In the genomic region with DNA sequence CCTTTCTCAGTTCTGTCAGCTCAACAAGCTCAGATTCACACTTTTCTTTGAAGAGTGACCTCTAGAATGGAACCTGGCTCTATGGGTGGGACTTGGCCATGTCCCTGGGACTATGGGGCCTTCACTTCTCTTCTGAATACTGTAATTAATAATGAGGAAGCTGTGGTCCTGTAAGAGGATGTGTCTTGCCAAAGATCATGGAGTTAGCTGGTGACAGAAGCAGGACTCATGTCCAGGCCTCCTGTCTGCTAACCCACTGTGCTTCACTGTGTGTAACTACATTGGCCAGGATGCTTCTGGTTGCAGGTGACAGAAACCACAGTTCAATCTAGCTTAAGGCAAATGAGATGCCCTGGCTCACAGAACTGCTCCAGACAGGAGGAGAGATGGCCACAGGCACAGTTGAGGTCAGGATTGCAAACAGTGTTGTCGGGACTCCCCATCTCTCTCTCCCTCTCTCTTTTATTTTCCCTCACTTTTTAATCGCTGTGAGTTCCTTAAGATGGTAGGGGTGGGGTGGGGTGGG, we compare ENCODE assay signal across 15 cellular contexts. TPM values are rescaled to one million over a fixed set of nuclear protein-coding genes. Genes with fewer than 3 reads are reported as not detected.
DNase-seq lines count a peak whose midpoint lies in the region; ATAC-seq and TF ChIP-seq lines count a peak whose summit lies in the region.
"Had no signal": no experiment of that assay in that cellular context is flagged by ENCODE, and none has a peak within 500 bp of the region (broad histone marks: within the 10 kb centered on the region; RNA-seq: fewer than 3 reads in every experiment).

No MANE protein-coding gene starts in this region.

- H3K36me3 Mint-ChIP-seq in activated CD8-positive, alpha-beta memory T cell treated with anti-CD3 and anti-CD28 coated beads, Interleukin-2, amount 10 ng/mL, durations not matched to agents 7 days and 5 days = peaks cover 26% of the 10 kb centered on the region
- peaks cover 17% of the 10 kb centered on the region for H3K36me3 Mint-ChIP-seq in activated naive CD8-positive, alpha-beta T cell treated with anti-CD3 and anti-CD28 coated beads, Interleukin-2, amount 10 ng/mL, durations not matched to agents 7 days and 5 days
- H3K36me3 Mint-ChIP-seq in stimulated activated memory B cell treated with anti-CD40 and anti-IgM and Interleukin-4, amounts not matched to agents 10 μg/mL and 1 μg/mL and 100 μg/mL, for 72 hours = peaks cover 10% of the 10 kb centered on the region

- H3K27ac Mint-ChIP-seq in activated CD8-positive, alpha-beta memory T cell treated with anti-CD3 and anti-CD28 coated beads, Interleukin-2, amount 10 ng/mL, durations not matched to agents 7 days and 5 days = peak overlapping the region; percentile 99
- peak overlapping the region; percentile 89 for H3K27ac Mint-ChIP-seq in activated naive CD8-positive, alpha-beta T cell treated with anti-CD3 and anti-CD28 coated beads, Interleukin-2, amount 10 ng/mL, durations not matched to agents 7 days and 5 days
- H3K27ac Mint-ChIP-seq in stimulated activated memory B cell treated with anti-CD40 and anti-IgM and Interleukin-4, amounts not matched to agents 10 μg/mL and 1 μg/mL and 100 μg/mL, for 72 hours = peak overlapping the region; percentile 64

- H3K79me2 ChIP-seq in mesendoderm (ENCODE audit: control insufficient read depth, insufficient read depth, low read length) = no peaks in the 10 kb centered on the region

- no peak for TF ChIP-seq POLR2A in NB4 (IDR thresholded peaks at IDR 0.05; ENCODE audit: extremely low read depth, insufficient read length)
- TF ChIP-seq POLR2A in erythroblast (IDR thresholded peaks at IDR 0.05; ENCODE audit: low read length) = no peak

- H3K4me1 ChIP-seq in mesendoderm (ENCODE audit: control insufficient read depth, low read depth, low read length) = no peaks in the 10 kb centered on the region

- no peaks in the 10 kb centered on the region for H3K27me3 ChIP-seq in mesendoderm (ENCODE audit: insufficient read depth, low read length, poor library complexity)
- H3K27me3 ChIP-seq: body of pancreas, hepatocyte had no signal

- H3K4ac ChIP-seq in mesendoderm (ENCODE audit: low read depth, low read length) = no peak overlapping the region

- no peak overlapping the region for H2BK15ac ChIP-seq in mesendoderm (replicated peaks; ENCODE audit: low read depth)

- H3K27ac ChIP-seq in mesendoderm (ENCODE audit: low read depth, low read length) = no peak overlapping the region
- H3K27ac ChIP-seq: hepatocyte, SK-N-MC had no signal

- no peak overlapping the region for H3K18ac ChIP-seq in mesendoderm (ENCODE audit: low read length)

- H3K9me3 Mint-ChIP-seq in activated CD8-positive, alpha-beta memory T cell treated with anti-CD3 and anti-CD28 coated beads, Interleukin-2, amount 10 ng/mL, durations not matched to agents 7 days and 5 days (ENCODE audit: low read depth) = no peaks in the 10 kb centered on the region
- H3K9me3 Mint-ChIP-seq in activated naive CD8-positive, alpha-beta T cell treated with anti-CD3 and anti-CD28 coated beads, Interleukin-2, amount 10 ng/mL, durations not matched to agents 7 days and 5 days = no peaks in the 10 kb centered on the region
- H3K9me3 Mint-ChIP-seq in stimulated activated memory B cell treated with anti-CD40 and anti-IgM and Interleukin-4, amounts not matched to agents 10 μg/mL and 1 μg/mL and 100 μg/mL, for 72 hours = no peaks in the 10 kb centered on the region

- no CpG with 5 or more reads among the region's 2 CpGs for WGBS in mesendoderm (ENCODE audit: extremely low coverage, insufficient coverage, low lambda C conversion rate)

- peak overlapping the region; percentile 86 for H3K4me3 Mint-ChIP-seq in activated CD8-positive, alpha-beta memory T cell treated with anti-CD3 and anti-CD28 coated beads, Interleukin-2, amount 10 ng/mL, durations not matched to agents 7 days and 5 days
- H3K4me3 Mint-ChIP-seq in activated naive CD8-positive, alpha-beta T cell treated with anti-CD3 and anti-CD28 coated beads, Interleukin-2, amount 10 ng/mL, durations not matched to agents 7 days and 5 days = peak overlapping the region; percentile 80
- peak overlapping the region; percentile 43 for H3K4me3 Mint-ChIP-seq in stimulated activated memory B cell treated with anti-CD40 and anti-IgM and Interleukin-4, amounts not matched to agents 10 μg/mL and 1 μg/mL and 100 μg/mL, for 72 hours

- no peaks in the 10 kb centered on the region for H3K27me3 Mint-ChIP-seq in activated CD8-positive, alpha-beta memory T cell treated with anti-CD3 and anti-CD28 coated beads, Interleukin-2, amount 10 ng/mL, durations not matched to agents 7 days and 5 days
- H3K27me3 Mint-ChIP-seq in activated naive CD8-positive, alpha-beta T cell treated with anti-CD3 and anti-CD28 coated beads, Interleukin-2, amount 10 ng/mL, durations not matched to agents 7 days and 5 days = no peaks in the 10 kb centered on the region
- H3K27me3 Mint-ChIP-seq in stimulated activated memory B cell treated with anti-CD40 and anti-IgM and Interleukin-4, amounts not matched to agents 10 μg/mL and 1 μg/mL and 100 μg/mL, for 72 hours = no peaks in the 10 kb centered on the region

- no peak overlapping the region for H4K8ac ChIP-seq in mesendoderm (ENCODE audit: low read depth, low read length)

- no peak overlapping the region for H3K23ac ChIP-seq in mesendoderm (ENCODE audit: low read length)

- POLR2A ChIA-PET in activated naive CD8-positive, alpha-beta T cell treated with anti-CD3 and anti-CD28 coated beads, Interleukin-2, amount 10 ng/mL, durations not matched to agents 7 days and 5 days (lab: Charles Lee) = no interaction called here

- H2BK5ac ChIP-seq in mesendoderm (ENCODE audit: low read length) = no peak overlapping the region

- no peak for ATAC-seq in activated CD8-positive, alpha-beta memory T cell treated with anti-CD3 and anti-CD28 coated beads, Interleukin-2, amount 10 ng/mL, durations not matched to agents 7 days and 5 days
- no peak for ATAC-seq in activated naive CD8-positive, alpha-beta T cell treated with anti-CD3 and anti-CD28 coated beads, Interleukin-2, amount 10 ng/mL, durations not matched to agents 7 days and 5 days (ENCODE audit: low read depth)
- no peak for ATAC-seq in stimulated activated memory B cell treated with anti-CD40 and anti-IgM and Interleukin-4, amounts not matched to agents 10 μg/mL and 1 μg/mL and 100 μg/mL, for 72 hours
- ATAC-seq: body of pancreas had no signal

- H3K4me2 ChIP-seq in mesendoderm (ENCODE audit: low read length) = no peak overlapping the region
- H3K4me2 ChIP-seq: hepatocyte had no signal

- H3K4me1 Mint-ChIP-seq in activated CD8-positive, alpha-beta memory T cell treated with anti-CD3 and anti-CD28 coated beads, Interleukin-2, amount 10 ng/mL, durations not matched to agents 7 days and 5 days = peaks cover 49% of the 10 kb centered on the region
- peaks cover 38% of the 10 kb centered on the region for H3K4me1 Mint-ChIP-seq in activated naive CD8-positive, alpha-beta T cell treated with anti-CD3 and anti-CD28 coated beads, Interleukin-2, amount 10 ng/mL, durations not matched to agents 7 days and 5 days
- H3K4me1 Mint-ChIP-seq in stimulated activated memory B cell treated with anti-CD40 and anti-IgM and Interleukin-4, amounts not matched to agents 10 μg/mL and 1 μg/mL and 100 μg/mL, for 72 hours = peaks cover 39% of the 10 kb centered on the region

- no peak for TF ChIP-seq CTCF in NB4 (IDR thresholded peaks at IDR 0.05; ENCODE audit: low read depth, low read length)

- CTCF ChIA-PET in activated CD8-positive, alpha-beta memory T cell treated with anti-CD3 and anti-CD28 coated beads, Interleukin-2, amount 10 ng/mL, durations not matched to agents 7 days and 5 days (lab: Charles Lee) = interaction anchor here (0.7 to 3.3 kb wide), 3 partner anchors 12 to 16 kb away, joined by 3 to 11 read pairs (median 3); no protein-coding TSS in a partner anchor

- H2AK5ac ChIP-seq in mesendoderm (ENCODE audit: low read length) = no peak overlapping the region

- H3K9ac ChIP-seq in mesendoderm (ENCODE audit: low read length) = no peak overlapping the region

- H3K56ac ChIP-seq in mesendoderm (ENCODE audit: low read length) = no peak overlapping the region

- no peak overlapping the region for H2BK120ac ChIP-seq in mesendoderm (ENCODE audit: low read depth, low read length)

- H3K4me3 ChIP-seq in NB4 (ENCODE audit: low read depth, low read length) = no peak overlapping the region
- no peak overlapping the region for H3K4me3 ChIP-seq in mesendoderm (ENCODE audit: low read length)
- H3K4me3 ChIP-seq: body of pancreas, hepatocyte, SK-N-MC, thoracic aorta had no signal

- H3K79me1 ChIP-seq in mesendoderm (ENCODE audit: low read length) = no peaks in the 10 kb centered on the region

- no peak overlapping the region for H4K5ac ChIP-seq in mesendoderm (ENCODE audit: low read length)

- H3K36me3 ChIP-seq in mesendoderm (ENCODE audit: control insufficient read depth, insufficient read depth, low read length) = no peaks in the 10 kb centered on the region
- H3K36me3 ChIP-seq: thoracic aorta had no signal

- DNase-seq in activated CD8-positive, alpha-beta memory T cell treated with anti-CD3 and anti-CD28 coated beads, Interleukin-2, amount 10 ng/mL, durations not matched to agents 7 days and 5 days = peak; percentile 49
- DNase-seq in activated CD8-positive, alpha-beta memory T cell treated with anti-CD3 and anti-CD28 coated beads, Interleukin-2, amount 50 U/mL, for 4 hours = no peak
- DNase-seq in NB4 (ENCODE audit: low read depth) (peak; percentile 25), NK-92 (lab: John Stamatoyannopoulos, UW; ENCODE audit: unreplicated experiment) (no peak), mesendoderm (no peak), erythroblast (lab: John Stamatoyannopoulos, UW) (no peak)
- no peak for DNase-seq in activated naive CD8-positive, alpha-beta T cell treated with anti-CD3 and anti-CD28 coated beads, Interleukin-2, amount 10 ng/mL, durations not matched to agents 7 days and 5 days
- DNase-seq: DMS79 treated with DMSO at 0.1 percent for 48 hours, NCI-H1417 treated with DMSO at 0.1 percent for 48 hours, NCI-H524 treated with DMSO at 0.1 percent for 48 hours had no signal

RNA-seq across cellular contexts. Expression of gene MTMR1, which starts 3.1 kb away (rescaled TPM):
- total RNA-seq in activated CD8-positive, alpha-beta memory T cell treated with anti-CD3 and anti-CD28 coated beads, Interleukin-2, amount 10 ng/mL, durations not matched to agents 7 days and 5 days = 10 to 100 TPM; 32.7 to 34.7 TPM
- 10 to 100 TPM; 41.1 to 41.2 TPM for total RNA-seq in activated naive CD8-positive, alpha-beta T cell treated with anti-CD3 and anti-CD28 coated beads, Interleukin-2, amount 10 ng/mL, durations not matched to agents 7 days and 5 days
- polyA plus RNA-seq in mesendoderm (2013, experiment 1 of 2) = 21.8 TPM
- 20.8 TPM for polyA plus RNA-seq in mesendoderm (2013, experiment 2 of 2)

Comparison
In these comparisons a context has a peak if more than half of its experiments do, and no peak if none do; other contexts are left out.
1. DNase-seq: peak in activated CD8-positive, alpha-beta memory T cell treated with anti-CD3 and anti-CD28 coated beads, Interleukin-2, amount 10 ng/mL, durations not matched to agents 7 days and 5 days (single experiment) and NB4 (single experiment); none in activated CD8-positive, alpha-beta memory T cell treated with anti-CD3 and anti-CD28 coated beads, Interleukin-2, amount 50 U/mL, for 4 hours (single experiment), activated naive CD8-positive, alpha-beta T cell treated with anti-CD3 and anti-CD28 coated beads, Interleukin-2, amount 10 ng/mL, durations not matched to agents 7 days and 5 days (single experiment), NK-92 (single experiment), mesendoderm (single experiment) and erythroblast (0 of 2).
2. Peak in every context shown above with its lines, with median percentiles within 50 percentile points of each other: H3K27ac Mint-ChIP-seq and H3K4me3 Mint-ChIP-seq.